ENCODE assay signal across 9 cellular contexts in the genomic region with DNA sequence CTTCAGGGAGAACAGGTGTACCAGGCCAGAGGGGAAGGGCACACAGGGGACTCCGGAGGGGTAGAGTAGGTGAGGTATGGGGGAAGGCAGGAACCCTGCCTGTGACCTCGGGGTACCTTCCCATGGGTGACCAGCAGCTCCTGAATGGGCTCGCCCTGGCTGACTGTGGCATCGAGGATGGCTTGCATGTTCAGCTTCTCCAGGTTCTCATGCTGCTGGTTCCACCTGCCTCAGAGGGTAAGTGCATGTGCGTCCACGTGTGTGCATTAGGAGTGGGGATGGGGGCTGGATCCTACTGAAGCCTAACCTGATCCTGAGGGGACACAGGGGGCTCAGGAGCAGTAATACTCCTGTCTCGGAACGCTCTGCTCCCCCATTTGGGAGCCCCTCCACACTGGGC. TPM values are rescaled to one million over a fixed set of nuclear protein-coding genes. Genes with fewer than 3 reads are reported as not detected.
DNase-seq lines count a peak whose midpoint lies in the region; ATAC-seq and TF ChIP-seq lines count a peak whose summit lies in the region.
"Had no signal": no experiment of that assay in that cellular context is flagged by ENCODE, and none has a peak within 500 bp of the region (broad histone marks: within the 10 kb centered on the region; RNA-seq: fewer than 3 reads in every experiment).

No MANE protein-coding gene starts in this region.

- TF ChIP-seq CTCF in GM23338 (conservative IDR thresholded peaks at IDR 0.05; ENCODE audit: low read depth in 2 of 2) (no peak), SU-DHL-6 (IDR thresholded peaks at IDR 0.05; ENCODE audit: insufficient read depth, low read length, poor library complexity, severe bottlenecking) (no peak), fibroblast of villous mesenchyme (IDR thresholded peaks at IDR 0.05; ENCODE audit: insufficient read depth, low read depth, low read length) (no peak), retinal pigment epithelial cell (conservative IDR thresholded peaks at IDR 0.05; ENCODE audit: low read depth, low read length) (no peak)

- H3K79me2 ChIP-seq in GM23338 (replicated peaks; ENCODE audit: insufficient read depth), result no peaks in the 10 kb centered on the region
- peaks cover 7% of the 10 kb centered on the region; the same call in 1 of the 2 replicates for H3K79me2 ChIP-seq in SU-DHL-6 (ENCODE audit: insufficient read depth, low read length)

- no peak overlapping the region for H3K27ac ChIP-seq in GM23338 (ENCODE audit: low read depth)
- no peak overlapping the region for H3K27ac ChIP-seq in SU-DHL-6 (ENCODE audit: low read depth, low read length)

- 0 out of 2 replicates have a peak overlapping the region, but pooled peaks have one; percentile 45 for H3K9ac ChIP-seq in SU-DHL-6 (ENCODE audit: low read length)

- H3K36me3 ChIP-seq in GM23338 (ENCODE audit: insufficient read depth), result no peaks in the 10 kb centered on the region
- H3K36me3 ChIP-seq in SU-DHL-6 (ENCODE audit: low read length), result no peaks in the 10 kb centered on the region

- DNase-seq in GM23338 (ENCODE audit: low spot score), result no peak
- DNase-seq in fibroblast of villous mesenchyme (ENCODE audit: low read depth), result no peak
- DNase-seq in retinal pigment epithelial cell (ENCODE audit: low read depth), result no peak
- DNase-seq in activated gamma-delta T cell treated with Interleukin-2 at 50 U/mL for 16 hours, result no peak
- DNase-seq in KBM-7, result no peak
- DNase-seq in posterior vena cava (ENCODE audit: low spot score), result no peak
- DNase-seq: cerebellar nuclear complex had no signal

- H3K4me3 Mint-ChIP-seq in GM23338, result no peak overlapping the region

- no peak for ATAC-seq in GM23338
- no peak for ATAC-seq in GM19467 (IDR thresholded peaks at IDR 0.05; ENCODE audit: unreplicated experiment)

- peaks cover 8% of the 10 kb centered on the region for H3K4me1 Mint-ChIP-seq in GM23338

- peak overlapping the region; percentile 71 for H3K4me3 ChIP-seq in GM23338
- H3K4me3 ChIP-seq in SU-DHL-6 (ENCODE audit: insufficient read depth, low read length, poor library complexity, severe bottlenecking), result no peak overlapping the region
- H3K4me3 ChIP-seq in fibroblast of villous mesenchyme (ENCODE audit: low read depth, low read length), result peak overlapping the region; percentile 59
- peak overlapping the region; percentile 58 for H3K4me3 ChIP-seq in retinal pigment epithelial cell (ENCODE audit: low read length)

- H3K36me3 Mint-ChIP-seq in GM23338 (ENCODE audit: low read depth), result peaks cover 7% of the 10 kb centered on the region; the same call in 1 of the 3 replicates

- no peaks in the 10 kb centered on the region for H3K9me2 ChIP-seq in GM23338 (ENCODE audit: insufficient read depth)
- no peaks in the 10 kb centered on the region for H3K9me2 ChIP-seq in SU-DHL-6 (replicated peaks; ENCODE audit: insufficient read depth, low read length)

- H3K27ac Mint-ChIP-seq in GM23338, result no peak overlapping the region

- no peaks in the 10 kb centered on the region for H3K9me3 Mint-ChIP-seq in GM23338

- H3F3A ChIP-seq in GM23338 (replicated peaks; ENCODE audit: low read depth), result 0 out of 2 replicates have a peak, but pooled peaks cover 15% of the 10 kb centered on the region
- no peaks in the 10 kb centered on the region for H3F3A ChIP-seq in SU-DHL-6 (ENCODE audit: insufficient read depth)

- H3K27me3 Mint-ChIP-seq in GM23338 (ENCODE audit: insufficient read depth, low read depth, poor library complexity), result peaks cover 52% of the 10 kb centered on the region

- H3K27me3 ChIP-seq in GM23338 (ENCODE audit: insufficient read depth) (peaks cover 58% of the 10 kb centered on the region), SU-DHL-6 (ENCODE audit: low read length) (no peaks in the 10 kb centered on the region)

- H3K4me1 ChIP-seq in GM23338 (ENCODE audit: insufficient read depth), result peaks cover 5% of the 10 kb centered on the region; the same call in 1 of the 2 replicates

- H3K4me2 ChIP-seq in GM23338 (peak overlapping the region; percentile 90), SU-DHL-6 (ENCODE audit: low read depth, low read length, poor library complexity, severe bottlenecking) (peak overlapping the region; percentile 48)

- peak overlapping the region; percentile 98 for H2AFZ ChIP-seq in GM23338
- no peak overlapping the region for H2AFZ ChIP-seq in SU-DHL-6 (ENCODE audit: low read depth, low read length, severe bottlenecking)

- intact Hi-C loops in posterior vena cava (cut with DNase I), result loop anchor here in 1 of 2 donors (5.0 kb wide), 1 partner anchor 197 kb away; no protein-coding TSS in a partner anchor

- no peaks in the 10 kb centered on the region for H4K20me1 ChIP-seq in GM23338 (replicated peaks; ENCODE audit: insufficient read depth)
- H4K20me1 ChIP-seq in SU-DHL-6 (ENCODE audit: low read depth, low read length), result no peaks in the 10 kb centered on the region

- in situ Hi-C loops in KBM-7 (cut with MboI; ENCODE audit: low pct_unique_long_range_greater_than_20kb, low sequenced_read_pairs), result no loop called here

- no peaks in the 10 kb centered on the region for H3K9me3 ChIP-seq in SU-DHL-6 (ENCODE audit: insufficient read depth, low read length)

TF ChIP-seq in GM23338, 12 proteins besides CTCF, POLR2A, EP300 and RAD21 (continues in another document):
- no peak for TF ChIP-seq POLR2AphosphoS5 (IDR thresholded peaks at IDR 0.05; ENCODE audit: low read depth)
- TF ChIP-seq CREB1 (CRISPR knock-in tag; IDR thresholded peaks at IDR 0.05; ENCODE audit: low read depth), result no peak
- TF ChIP-seq EZH2 (IDR thresholded peaks at IDR 0.05; ENCODE audit: low read depth, unreplicated experiment), result no peak
- TF ChIP-seq JUNB (IDR thresholded peaks at IDR 0.05; ENCODE audit: unreplicated experiment), result no peak
- TF ChIP-seq STAT1 (IDR thresholded peaks at IDR 0.05; ENCODE audit: unreplicated experiment), result no peak
- TF ChIP-seq, protein P1, sequence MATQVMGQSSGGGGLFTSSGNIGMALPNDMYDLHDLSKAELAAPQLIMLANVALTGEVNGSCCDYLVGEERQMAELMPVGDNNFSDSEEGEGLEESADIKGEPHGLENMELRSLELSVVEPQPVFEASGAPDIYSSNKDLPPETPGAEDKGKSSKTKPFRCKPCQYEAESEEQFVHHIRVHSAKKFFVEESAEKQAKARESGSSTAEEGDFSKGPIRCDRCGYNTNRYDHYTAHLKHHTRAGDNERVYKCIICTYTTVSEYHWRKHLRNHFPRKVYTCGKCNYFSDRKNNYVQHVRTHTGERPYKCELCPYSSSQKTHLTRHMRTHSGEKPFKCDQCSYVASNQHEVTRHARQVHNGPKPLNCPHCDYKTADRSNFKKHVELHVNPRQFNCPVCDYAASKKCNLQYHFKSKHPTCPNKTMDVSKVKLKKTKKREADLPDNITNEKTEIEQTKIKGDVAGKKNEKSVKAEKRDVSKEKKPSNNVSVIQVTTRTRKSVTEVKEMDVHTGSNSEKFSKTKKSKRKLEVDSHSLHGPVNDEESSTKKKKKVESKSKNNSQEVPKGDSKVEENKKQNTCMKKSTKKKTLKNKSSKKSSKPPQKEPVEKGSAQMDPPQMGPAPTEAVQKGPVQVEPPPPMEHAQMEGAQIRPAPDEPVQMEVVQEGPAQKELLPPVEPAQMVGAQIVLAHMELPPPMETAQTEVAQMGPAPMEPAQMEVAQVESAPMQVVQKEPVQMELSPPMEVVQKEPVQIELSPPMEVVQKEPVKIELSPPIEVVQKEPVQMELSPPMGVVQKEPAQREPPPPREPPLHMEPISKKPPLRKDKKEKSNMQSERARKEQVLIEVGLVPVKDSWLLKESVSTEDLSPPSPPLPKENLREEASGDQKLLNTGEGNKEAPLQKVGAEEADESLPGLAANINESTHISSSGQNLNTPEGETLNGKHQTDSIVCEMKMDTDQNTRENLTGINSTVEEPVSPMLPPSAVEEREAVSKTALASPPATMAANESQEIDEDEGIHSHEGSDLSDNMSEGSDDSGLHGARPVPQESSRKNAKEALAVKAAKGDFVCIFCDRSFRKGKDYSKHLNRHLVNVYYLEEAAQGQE (IDR thresholded peaks at IDR 0.05; ENCODE audit: unreplicated experiment), result no peak
- TF ChIP-seq NANOG (IDR thresholded peaks at IDR 0.05; ENCODE audit: borderline replicate concordance), result no peak

RNA-seq across cellular contexts. Expression of a gene that starts 0.5 kb away (rescaled TPM):
- total RNA-seq in GM23338 (2014; rRNA removed; shearing (Covaris generic)), result 0.31 TPM in 2 replicates
- polyA plus RNA-seq in GM23338 (2016; fragmentation: Nextera tagmentation; extraction: Ambion mirVana), result 0.24 and 0.29 TPM in 2 replicates
- total RNA-seq in fibroblast of villous mesenchyme (0.97 and 1.3 TPM in 2 replicates), posterior vena cava (under 1 TPM; 0.23 to 0.24 TPM)

RNA-seq across cellular contexts. Expression of a gene that starts 4.4 kb away (rescaled TPM):
- 12.8 and 15.7 TPM in 2 replicates for total RNA-seq in GM23338 (2014; rRNA removed; shearing (Covaris generic))
- 9.6 TPM in 2 replicates for polyA plus RNA-seq in GM23338 (2016; fragmentation: Nextera tagmentation; extraction: Ambion mirVana)
- total RNA-seq in fibroblast of villous mesenchyme, result 34.8 and 36.3 TPM in 2 replicates
- 10 to 100 TPM; 31.3 to 40.3 TPM for total RNA-seq in posterior vena cava

RNA-seq across cellular contexts. Expression of a gene that starts 5.6 kb away (rescaled TPM):
- total RNA-seq in GM23338 (2014; rRNA removed; shearing (Covaris generic)), result 22.3 and 35.6 TPM in 2 replicates
- 27.7 and 31.7 TPM in 2 replicates for polyA plus RNA-seq in GM23338 (2016; fragmentation: Nextera tagmentation; extraction: Ambion mirVana)
- 21.3 and 22.9 TPM in 2 replicates for total RNA-seq in fibroblast of villous mesenchyme
- 10 to 100 TPM; 10.6 to 17.4 TPM for total RNA-seq in posterior vena cava

RNA-seq across cellular contexts. Expression of a gene that starts 5.7 kb away (rescaled TPM):
- 11.5 and 18.2 TPM in 2 replicates for total RNA-seq in GM23338 (2014; rRNA removed; shearing (Covaris generic))
- polyA plus RNA-seq in GM23338 (2016; fragmentation: Nextera tagmentation; extraction: Ambion mirVana), result 10.0 and 10.1 TPM in 2 replicates
- total RNA-seq in fibroblast of villous mesenchyme (22.5 and 23.7 TPM in 2 replicates), posterior vena cava (10 to 100 TPM in 1 of 2 donors, 1 to 10 TPM in 1; 7.9 to 10.5 TPM)

RNA-seq across cellular contexts. Expression of a gene that starts 14.3 kb away (rescaled TPM):
- total RNA-seq in GM23338 (2014; rRNA removed; shearing (Covaris generic)), result 41.9 and 49.2 TPM in 2 replicates
- 17.8 and 19.3 TPM in 2 replicates for polyA plus RNA-seq in GM23338 (2016; fragmentation: Nextera tagmentation; extraction: Ambion mirVana)
- total RNA-seq in fibroblast of villous mesenchyme (55.3 and 63.1 TPM in 2 replicates), posterior vena cava (10 to 100 TPM; 29.3 TPM)
